10 cellular contexts compared by ENCODE assay signal in the genomic region with DNA sequence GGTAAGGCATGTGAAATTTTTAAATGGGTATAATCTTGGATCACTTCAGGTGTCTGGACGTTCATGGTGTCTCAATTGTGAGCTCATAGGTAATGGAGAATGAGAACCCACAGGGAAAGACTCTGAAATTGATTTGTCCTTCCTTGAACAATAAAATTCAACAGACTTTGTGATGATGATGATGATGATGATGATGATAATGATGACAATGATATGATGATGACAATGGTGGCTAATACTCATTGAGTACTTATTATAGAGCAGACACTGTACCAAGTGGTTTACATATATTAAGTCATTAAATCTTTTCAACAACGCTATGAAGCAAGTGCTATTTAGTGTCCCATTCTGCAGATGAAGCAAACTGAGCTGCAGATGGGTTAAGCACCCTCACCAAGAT.
"Had no signal": no experiment of that assay in that cellular context is flagged by ENCODE, and none has a peak within 500 bp of the region (broad histone marks: within the 10 kb centered on the region; RNA-seq: fewer than 3 reads in every experiment).

No MANE protein-coding gene starts in this region.

- H3K4me3 ChIP-seq: GM23338, HAP-1 had no signal

- FAIRE-seq: H1, H54 had no signal

- H3K9me3 ChIP-seq: HAP-1 had no signal

- H3K4me2 ChIP-seq: GM23338 had no signal

- H3K36me3 ChIP-seq: HAP-1 had no signal

- H3K4me1 ChIP-seq: HAP-1 had no signal

- ATAC-seq: GM23338, HCT116 had no signal

- DNase-seq: GOT3, H7, H9, HCEC 1CT, HFFc6 had no signal

- H2AFZ ChIP-seq: GM23338 had no signal
